17 cellular contexts compared by ENCODE assay signal in genomic region chr11:67433536-67434394, GRCh38. TPM values are rescaled to one million over a fixed set of nuclear protein-coding genes. Genes with fewer than 3 reads are reported as not detected.
DNase-seq lines count a peak whose midpoint lies in the region; ATAC-seq lines count a peak whose summit lies in the region.
"Had no signal": no experiment of that assay in that cellular context is flagged by ENCODE, and none has a peak within 500 bp of the region (broad histone marks: within the 10 kb centered on the region; RNA-seq: fewer than 3 reads in every experiment).

No MANE protein-coding gene starts in this region.

- peak overlapping the region; percentile 58 for H3K27ac Mint-ChIP-seq in activated CD4-positive, alpha-beta T cell treated with anti-CD3 and anti-CD28 coated beads, Interleukin-2, amount 10 ng/mL, durations not matched to agents 24 days and 14 days
- H3K27ac Mint-ChIP-seq in activated naive CD4-positive, alpha-beta T cell treated with anti-CD3 and anti-CD28 coated beads, Interleukin-2, amount 50 U/mL, for 72 hours: peak overlapping the region; percentile 86 to 90

- peak in 1 of 2 donors; percentile 17 for ATAC-seq in activated naive CD4-positive, alpha-beta T cell treated with anti-CD3 and anti-CD28 coated beads, Interleukin-2, amount 50 U/mL, for 72 hours
- ATAC-seq: activated CD4-positive, CD25-positive, alpha-beta regulatory T cell treated with anti-CD3 and anti-CD28 coated beads, Interleukin-2, amount 50 U/mL, for 24 hours had no signal

- intact Hi-C loops in activated CD4-positive, alpha-beta T cell treated with anti-CD3 and anti-CD28 coated beads, Interleukin-2, amount 10 ng/mL, durations not matched to agents 24 days and 14 days (cut with micrococcal nuclease): no loop called here

- H3K4me3 Mint-ChIP-seq in activated CD4-positive, alpha-beta T cell treated with anti-CD3 and anti-CD28 coated beads, Interleukin-2, amount 10 ng/mL, durations not matched to agents 24 days and 14 days: peak overlapping the region; percentile 41

- no peaks in the 10 kb centered on the region for H3K9me3 Mint-ChIP-seq in activated CD4-positive, alpha-beta T cell treated with anti-CD3 and anti-CD28 coated beads, Interleukin-2, amount 10 ng/mL, durations not matched to agents 24 days and 14 days
- no peaks in the 10 kb centered on the region for H3K9me3 Mint-ChIP-seq in activated naive CD4-positive, alpha-beta T cell treated with anti-CD3 and anti-CD28 coated beads, Interleukin-2, amount 50 U/mL, for 72 hours

- DNase-seq in activated CD4-positive, alpha-beta T cell treated with anti-CD3 and anti-CD28 coated beads, Interleukin-2, amount 10 ng/mL, durations not matched to agents 24 days and 14 days: no peak
- DNase-seq in activated CD4-positive, alpha-beta T cell treated with anti-CD3 and anti-CD28 coated beads, Interleukin-2, amount 50 U/mL, for 48 hours: no peak
- peak; percentile 33 for DNase-seq in M059J (ENCODE audit: low read depth)
- no peak for DNase-seq in activated naive CD4-positive, alpha-beta T cell treated with anti-CD3 and anti-CD28 coated beads, Interleukin-2, amount 50 U/mL, for 72 hours (ENCODE audit: low spot score in 2 of 2)
- DNase-seq in stimulated activated CD8-positive, alpha-beta memory T cell treated with anti-CD3 and anti-CD28 coated beads, Interleukin-4, amount 100 ng/mL, for 48 hours: peak; percentile 54
- DNase-seq in T1000 (lab: John Stamatoyannopoulos, UW): no peak
- no peak for DNase-seq in NCI-H2081 treated with DMSO at 0.1 percent for 48 hours (lab: John Stamatoyannopoulos, UW)
- DNase-seq in NK-92 (lab: John Stamatoyannopoulos, UW; ENCODE audit: unreplicated experiment): no peak
- DNase-seq: amniotic stem cell, DMS153, IMR-90, NCI-H2081 had no signal

- no peaks in the 10 kb centered on the region for H3K27me3 Mint-ChIP-seq in activated CD4-positive, alpha-beta T cell treated with anti-CD3 and anti-CD28 coated beads, Interleukin-2, amount 10 ng/mL, durations not matched to agents 24 days and 14 days

- H3K4me1 Mint-ChIP-seq in activated CD4-positive, alpha-beta T cell treated with anti-CD3 and anti-CD28 coated beads, Interleukin-2, amount 10 ng/mL, durations not matched to agents 24 days and 14 days: peaks cover 26% of the 10 kb centered on the region

- peaks cover 51% of the 10 kb centered on the region for H3K36me3 Mint-ChIP-seq in activated CD4-positive, alpha-beta T cell treated with anti-CD3 and anti-CD28 coated beads, Interleukin-2, amount 10 ng/mL, durations not matched to agents 24 days and 14 days (ENCODE audit: low read depth)
- peaks cover 32 to 38% of the 10 kb centered on the region in 2 donors for H3K36me3 Mint-ChIP-seq in activated naive CD4-positive, alpha-beta T cell treated with anti-CD3 and anti-CD28 coated beads, Interleukin-2, amount 50 U/mL, for 72 hours

RNA-seq across cellular contexts. Expression of gene PTPRCAP, which starts 3.7 kb away (rescaled TPM):
- 85.1 and 90.3 TPM in 2 replicates for total RNA-seq in activated CD4-positive, alpha-beta T cell treated with anti-CD3 and anti-CD28 coated beads, Interleukin-2, amount 10 ng/mL, durations not matched to agents 24 days and 14 days
- 0.20 and 0.47 TPM in 2 replicates for total RNA-seq in M059J (2014; rRNA removed; shearing (Covaris generic))
- 100 to 1,000 TPM in 1 of 2 donors, 10 to 100 TPM in 1; 65.2 to 131 TPM for total RNA-seq in activated naive CD4-positive, alpha-beta T cell treated with anti-CD3 and anti-CD28 coated beads, Interleukin-2, amount 50 U/mL, for 72 hours
- total RNA-seq: IMR-90 had no signal

RNA-seq across cellular contexts. Expression of gene RPS6KB2, which starts 5.5 kb away (rescaled TPM):
- 79.3 and 83.1 TPM in 2 replicates for total RNA-seq in activated CD4-positive, alpha-beta T cell treated with anti-CD3 and anti-CD28 coated beads, Interleukin-2, amount 10 ng/mL, durations not matched to agents 24 days and 14 days
- 36.6 and 37.1 TPM in 2 replicates for total RNA-seq in M059J (2014; rRNA removed; shearing (Covaris generic))
- 10 to 100 TPM; 64.3 to 68.8 TPM for total RNA-seq in activated naive CD4-positive, alpha-beta T cell treated with anti-CD3 and anti-CD28 coated beads, Interleukin-2, amount 50 U/mL, for 72 hours

RNA-seq across cellular contexts. Expression of gene CORO1B, which starts 9.5 kb away (rescaled TPM):
- 251 and 259 TPM in 2 replicates for total RNA-seq in activated CD4-positive, alpha-beta T cell treated with anti-CD3 and anti-CD28 coated beads, Interleukin-2, amount 10 ng/mL, durations not matched to agents 24 days and 14 days
- total RNA-seq in M059J (2014; rRNA removed; shearing (Covaris generic)): 79.7 and 137 TPM in 2 replicates
- 100 to 1,000 TPM; 293 to 428 TPM for total RNA-seq in activated naive CD4-positive, alpha-beta T cell treated with anti-CD3 and anti-CD28 coated beads, Interleukin-2, amount 50 U/mL, for 72 hours

RNA-seq across cellular contexts. Expression of gene CARNS1, which starts 18.3 kb away (rescaled TPM):
- total RNA-seq in activated CD4-positive, alpha-beta T cell treated with anti-CD3 and anti-CD28 coated beads, Interleukin-2, amount 10 ng/mL, durations not matched to agents 24 days and 14 days: 0.77 and 0.83 TPM in 2 replicates
- total RNA-seq in M059J (2014; rRNA removed; shearing (Covaris generic)): 0.22 TPM in 1 of 2 replicates, not detected in the other
- 1 to 10 TPM; 1.4 to 4.5 TPM for total RNA-seq in activated naive CD4-positive, alpha-beta T cell treated with anti-CD3 and anti-CD28 coated beads, Interleukin-2, amount 50 U/mL, for 72 hours

RNA-seq across cellular contexts. Expression of gene GPR152, which starts 18.8 kb away (rescaled TPM):
- total RNA-seq in activated CD4-positive, alpha-beta T cell treated with anti-CD3 and anti-CD28 coated beads, Interleukin-2, amount 10 ng/mL, durations not matched to agents 24 days and 14 days: not detected in 2 replicates
- not detected in 2 replicates for total RNA-seq in M059J (2014; rRNA removed; shearing (Covaris generic))
- not detected for total RNA-seq in activated naive CD4-positive, alpha-beta T cell treated with anti-CD3 and anti-CD28 coated beads, Interleukin-2, amount 50 U/mL, for 72 hours
- total RNA-seq: A673, IMR-90, lung microvascular endothelial cell, osteocyte, tibial nerve had no signal

Comparison
In these comparisons a context has a peak if more than half of its experiments do, and no peak if none do; other contexts are left out.
1. DNase-seq: peak in M059J (single experiment) and stimulated activated CD8-positive, alpha-beta memory T cell treated with anti-CD3 and anti-CD28 coated beads, Interleukin-4, amount 100 ng/mL, for 48 hours (single experiment); none in activated CD4-positive, alpha-beta T cell treated with anti-CD3 and anti-CD28 coated beads, Interleukin-2, amount 10 ng/mL, durations not matched to agents 24 days and 14 days (single experiment), activated CD4-positive, alpha-beta T cell treated with anti-CD3 and anti-CD28 coated beads, Interleukin-2, amount 50 U/mL, for 48 hours (0 of 2), activated naive CD4-positive, alpha-beta T cell treated with anti-CD3 and anti-CD28 coated beads, Interleukin-2, amount 50 U/mL, for 72 hours (0 of 2), T1000 (single experiment), NCI-H2081 treated with DMSO at 0.1 percent for 48 hours (single experiment) and NK-92 (single experiment).
2. RNA of gene PTPRCAP, which starts 3.7 kb away (total RNA-seq): 65.2 to 131 TPM in activated naive CD4-positive, alpha-beta T cell treated with anti-CD3 and anti-CD28 coated beads, Interleukin-2, amount 50 U/mL, for 72 hours and 85.1 to 90.3 TPM in activated CD4-positive, alpha-beta T cell treated with anti-CD3 and anti-CD28 coated beads, Interleukin-2, amount 10 ng/mL, durations not matched to agents 24 days and 14 days; 0.20 to 0.47 TPM in M059J; every median in the first group is over 10 times any median in the second.